In the genomic region with DNA sequence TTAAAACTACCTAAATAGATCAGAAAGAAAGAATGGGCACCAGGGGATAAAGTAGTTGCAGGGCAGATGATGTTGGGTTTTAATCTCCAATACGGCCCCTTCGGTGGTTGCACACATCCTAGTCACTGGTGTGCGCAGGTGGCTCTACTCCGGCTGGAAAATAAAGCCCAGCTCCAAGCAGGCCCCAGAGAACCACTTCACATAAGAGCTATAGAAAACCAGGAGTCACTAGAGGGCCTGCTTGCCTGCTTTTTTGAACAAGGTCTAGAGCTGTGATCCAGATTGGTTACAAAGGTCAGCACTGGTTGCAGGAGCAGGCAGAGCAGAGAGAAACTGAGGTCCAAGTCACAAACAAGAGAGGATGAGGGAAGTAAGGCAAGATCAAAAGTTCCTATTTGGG, we compare ENCODE assay signal across 15 cellular contexts. TPM values are rescaled to one million over a fixed set of nuclear protein-coding genes. Genes with fewer than 3 reads are reported as not detected.
A peak's percentile ranks its signal among the peaks of the same experiment; 100 is the strongest.
DNase-seq lines count a peak whose midpoint lies in the region; ATAC-seq and TF ChIP-seq lines count a peak whose summit lies in the region.
"Had no signal": no experiment of that assay in that cellular context is flagged by ENCODE, and none has a peak within 500 bp of the region (broad histone marks: within the 10 kb centered on the region; RNA-seq: fewer than 3 reads in every experiment).

No MANE protein-coding gene starts in this region.

- no peaks in the 10 kb centered on the region for H4K20me1 ChIP-seq in PC-3 (ENCODE audit: low read length)
- H4K20me1 ChIP-seq: BLaER1 treated with 17β-estradiol and CSF1 and Interleukin-3, amounts not matched to agents 10 nM and 100 nM had no signal

- CTCF ChIA-PET in PC-3 (lab: Charles Lee) = no interaction called here

- H4K5ac ChIP-seq in mesendoderm (ENCODE audit: low read length) = no peak overlapping the region

- peak; percentile 8 for DNase-seq in ELF-1 (ENCODE audit: low read depth, low spot score)
- DNase-seq in NCI-H1105 treated with DMSO at 0.1 percent for 48 hours (lab: John Stamatoyannopoulos, UW) = peak; percentile 51
- no peak for DNase-seq in PC-3
- DNase-seq in mesendoderm = peak; percentile 23
- DNase-seq in activated CD4-positive, alpha-beta T cell treated with anti-CD3 and anti-CD28 coated beads, Interleukin-2, amount 50 U/mL, for 4 hours = no peak
- DNase-seq in NCI-H187 treated with DMSO at 0.1 percent for 48 hours (lab: John Stamatoyannopoulos, UW) = no peak
- DNase-seq in mesenchymal stem cell = no peak
- no peak for DNase-seq in activated CD4-positive, alpha-beta T cell treated with anti-CD3 and anti-CD28 coated beads for 1 hour
- DNase-seq: activated gamma-delta T cell, thyroid gland had no signal

- TF ChIP-seq CTCF in PC-3 (conservative IDR thresholded peaks at IDR 0.05; ENCODE audit: low read depth, low read length) = no peak

- no peaks in the 10 kb centered on the region for H3K9me2 ChIP-seq in PC-3 (replicated peaks; ENCODE audit: low read length)

- H3K4me3 ChIP-seq in PC-3 (ENCODE audit: low read length) = no peak overlapping the region
- no peak overlapping the region for H3K4me3 ChIP-seq in mesendoderm (ENCODE audit: low read length)
- no peak overlapping the region for H3K4me3 ChIP-seq in mesenchymal stem cell (ENCODE audit: insufficient read depth in 1 of 2, low read depth in 1 of 2, low read length in 2 of 2)
- H3K4me3 ChIP-seq: BLaER1 treated with 17β-estradiol and CSF1 and Interleukin-3, amounts not matched to agents 10 nM and 100 nM; cardiac muscle cell; right atrium auricular region; SJCRH30; thyroid gland had no signal

- POLR2A ChIA-PET in PC-3 (lab: Charles Lee; ENCODE audit: unreplicated experiment) = no interaction called here

- H3K9ac ChIP-seq in PC-3 (ENCODE audit: low read length) = no peak overlapping the region
- no peak overlapping the region for H3K9ac ChIP-seq in mesendoderm (ENCODE audit: low read length)
- H3K9ac ChIP-seq in mesenchymal stem cell (ENCODE audit: low read length) = no peak overlapping the region
- H3K9ac ChIP-seq: BLaER1 treated with 17β-estradiol and CSF1 and Interleukin-3, amounts not matched to agents 10 nM and 100 nM had no signal

- no peaks in the 10 kb centered on the region for H3F3A ChIP-seq in PC-3 (ENCODE audit: low read length, unreplicated experiment)

- no peak overlapping the region for H2BK12ac ChIP-seq in mesenchymal stem cell (ENCODE audit: low read length in 2 of 2)

- intact Hi-C loops in PC-3 (cut with micrococcal nuclease) = no loop called here

- H3K27me3 ChIP-seq in PC-3 (ENCODE audit: low read length) (peaks cover 24% of the 10 kb centered on the region), mesendoderm (ENCODE audit: insufficient read depth, low read length, poor library complexity) (no peaks in the 10 kb centered on the region), mesenchymal stem cell (ENCODE audit: control insufficient read depth in 1 of 2, insufficient read depth in 1 of 2, low read length in 2 of 2) (no peaks in the 10 kb centered on the region)
- H3K27me3 ChIP-seq: BLaER1 treated with 17β-estradiol and CSF1 and Interleukin-3, amounts not matched to agents 10 nM and 100 nM; right atrium auricular region; SJCRH30; thyroid gland had no signal

- ATAC-seq in PC-3 = no peak

- H3K9me3 ChIP-seq in PC-3 (ENCODE audit: low read length) (no peaks in the 10 kb centered on the region), mesenchymal stem cell (ENCODE audit: control insufficient read depth, low read length) (no peaks in the 10 kb centered on the region)
- H3K9me3 ChIP-seq: right atrium auricular region, SJCRH30, thyroid gland had no signal

- no peak overlapping the region for H2BK120ac ChIP-seq in mesendoderm (ENCODE audit: low read depth, low read length)
- no peak overlapping the region for H2BK120ac ChIP-seq in mesenchymal stem cell (ENCODE audit: low read depth, low read length)

- H3K4me2 ChIP-seq in PC-3 (ENCODE audit: low read length) (no peak overlapping the region), mesendoderm (ENCODE audit: low read length) (no peak overlapping the region), mesenchymal stem cell (ENCODE audit: low read length, poor library complexity, severe bottlenecking) (no peak overlapping the region)
- H3K4me2 ChIP-seq: BLaER1 treated with 17β-estradiol and CSF1 and Interleukin-3, amounts not matched to agents 10 nM and 100 nM had no signal

- H2AFZ ChIP-seq in PC-3 (ENCODE audit: low read length) = 0 out of 2 replicates have a peak overlapping the region, but pooled peaks have one; percentile 2
- no peak overlapping the region for H2AFZ ChIP-seq in mesenchymal stem cell (ENCODE audit: low read depth, low read length)

- no peak overlapping the region for H3K27ac ChIP-seq in PC-3 (ENCODE audit: low read length)
- H3K27ac ChIP-seq in mesendoderm (ENCODE audit: low read depth, low read length) = no peak overlapping the region
- no peak overlapping the region for H3K27ac ChIP-seq in mesenchymal stem cell (ENCODE audit: low read length, poor library complexity, severe bottlenecking)
- H3K27ac ChIP-seq: BLaER1 treated with 17β-estradiol and CSF1 and Interleukin-3, amounts not matched to agents 10 nM and 100 nM; cardiac muscle cell; epithelial cell of prostate; right atrium auricular region; SJCRH30; thyroid gland had no signal

- no peak overlapping the region for H4K91ac ChIP-seq in mesenchymal stem cell (ENCODE audit: low read length)

- H3K4me1 ChIP-seq in PC-3 (ENCODE audit: insufficient read depth, low read length) = peaks cover 4% of the 10 kb centered on the region; the same call in 1 of the 2 replicates
- H3K4me1 ChIP-seq in mesendoderm (ENCODE audit: control insufficient read depth, low read depth, low read length) = no peaks in the 10 kb centered on the region
- H3K4me1 ChIP-seq in mesenchymal stem cell (ENCODE audit: control insufficient read depth, insufficient read depth, low read depth, low read length) = no peaks in the 10 kb centered on the region
- H3K4me1 ChIP-seq: BLaER1 treated with 17β-estradiol and CSF1 and Interleukin-3, amounts not matched to agents 10 nM and 100 nM; right atrium auricular region; SJCRH30; thyroid gland had no signal

- no TSS peak for BruUV-seq in PC-3 (replicated peaks; lab: Mats Ljungman, UMichigan)

- H3K4ac ChIP-seq in mesendoderm (ENCODE audit: low read depth, low read length) (no peak overlapping the region), mesenchymal stem cell (ENCODE audit: low read depth in 1 of 2, low read length in 2 of 2) (no peak overlapping the region)

- H2AK5ac ChIP-seq in mesendoderm (ENCODE audit: low read length) = no peak overlapping the region
- no peak overlapping the region for H2AK5ac ChIP-seq in mesenchymal stem cell (ENCODE audit: low read length, severe bottlenecking)

- no CpG with 5 or more reads among the region's 4 CpGs for WGBS in mesendoderm (ENCODE audit: extremely low coverage, insufficient coverage, low lambda C conversion rate)
- WGBS in mesenchymal stem cell = 85% methylated on average over 4 of the region's 4 CpGs

- H2BK15ac ChIP-seq in mesendoderm (replicated peaks; ENCODE audit: low read depth) = no peak overlapping the region
- no peak overlapping the region for H2BK15ac ChIP-seq in mesenchymal stem cell (ENCODE audit: low read depth, poor library complexity, severe bottlenecking)

- H3K79me2 ChIP-seq in PC-3 (ENCODE audit: low read length) (no peaks in the 10 kb centered on the region), mesendoderm (ENCODE audit: control insufficient read depth, insufficient read depth, low read length) (no peaks in the 10 kb centered on the region)

- H3K14ac ChIP-seq in mesenchymal stem cell (ENCODE audit: low read length in 2 of 2) = no peak overlapping the region

- H3K36me3 ChIP-seq in PC-3 (ENCODE audit: low read depth, low read length) (no peaks in the 10 kb centered on the region), mesendoderm (ENCODE audit: control insufficient read depth, insufficient read depth, low read length) (no peaks in the 10 kb centered on the region), mesenchymal stem cell (ENCODE audit: control insufficient read depth in 1 of 2, insufficient read depth in 2 of 2, low read depth in 1 of 2, low read length in 2 of 2) (no peaks in the 10 kb centered on the region)
- H3K36me3 ChIP-seq: BLaER1 treated with 17β-estradiol and CSF1 and Interleukin-3, amounts not matched to agents 10 nM and 100 nM; cardiac muscle cell; right atrium auricular region; SJCRH30; thyroid gland had no signal

- H4K8ac ChIP-seq in mesendoderm (ENCODE audit: low read depth, low read length) (no peak overlapping the region), mesenchymal stem cell (ENCODE audit: low read length) (no peak overlapping the region)

- H3K18ac ChIP-seq in mesendoderm (ENCODE audit: low read length) (no peak overlapping the region), mesenchymal stem cell (ENCODE audit: low read depth in 1 of 2, low read length in 2 of 2) (no peak overlapping the region)

- H3K23ac ChIP-seq in mesendoderm (ENCODE audit: low read length) (no peak overlapping the region), mesenchymal stem cell (ENCODE audit: low read length in 2 of 2) (no peak overlapping the region)

- H3K79me1 ChIP-seq in mesendoderm (ENCODE audit: low read length) (no peaks in the 10 kb centered on the region), mesenchymal stem cell (replicated peaks; ENCODE audit: low read length, poor library complexity, severe bottlenecking) (no peaks in the 10 kb centered on the region)

- no peak overlapping the region for H3K56ac ChIP-seq in mesendoderm (ENCODE audit: low read length)

- H2BK5ac ChIP-seq in mesendoderm (ENCODE audit: low read length) = no peak overlapping the region
- H2BK5ac ChIP-seq in mesenchymal stem cell (ENCODE audit: low read depth, low read length, poor library complexity, severe bottlenecking) = no peak overlapping the region

RNA-seq across cellular contexts. Expression of a gene that starts 41.5 kb away (rescaled TPM):
- total RNA-seq in PC-3 (2014; rRNA removed) = not detected in 2 replicates
- not detected for polyA plus RNA-seq in mesendoderm (2013, experiment 1 of 2)
- not detected for polyA plus RNA-seq in mesendoderm (2013, experiment 2 of 2)
- not detected for polyA plus RNA-seq in mesenchymal stem cell (2013, experiment 1 of 2)
- polyA plus RNA-seq in mesenchymal stem cell (2013, experiment 2 of 2) = not detected
- total RNA-seq: cardiac muscle cell, right atrium auricular region, SJCRH30, thyroid gland had no signal
- polyA plus RNA-seq: cardiac muscle cell had no signal

Comparison
In these comparisons a context has a peak if more than half of its experiments do, and no peak if none do; other contexts are left out.
1. DNase-seq: peak in ELF-1 (single experiment), NCI-H1105 treated with DMSO at 0.1 percent for 48 hours (single experiment) and mesendoderm (single experiment); none in PC-3 (single experiment), activated CD4-positive, alpha-beta T cell treated with anti-CD3 and anti-CD28 coated beads, Interleukin-2, amount 50 U/mL, for 4 hours (0 of 2), NCI-H187 treated with DMSO at 0.1 percent for 48 hours (single experiment), mesenchymal stem cell (single experiment) and activated CD4-positive, alpha-beta T cell treated with anti-CD3 and anti-CD28 coated beads for 1 hour (single experiment).